In the genomic region with DNA sequence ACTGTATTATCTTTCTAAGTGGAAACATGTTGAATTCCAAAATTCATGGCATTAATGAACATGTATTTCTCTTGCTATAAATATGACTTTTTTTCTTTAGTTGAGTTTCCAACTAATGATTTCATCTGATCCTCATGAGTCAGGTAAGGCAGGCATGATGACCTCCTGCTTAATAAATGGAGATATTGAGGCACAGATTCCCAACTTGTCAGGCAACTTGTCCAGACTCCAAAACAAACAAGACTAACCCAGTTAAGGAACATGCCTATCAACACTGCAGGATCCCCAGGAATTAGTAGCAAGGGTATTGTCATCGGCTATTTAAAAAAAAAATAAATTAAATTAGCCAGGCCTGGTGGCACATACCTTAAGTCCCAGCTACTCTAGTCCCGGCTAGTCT, we compare ENCODE assay signal across 23 cellular contexts.
"Had no signal": no experiment of that assay in that cellular context is flagged by ENCODE, and none has a peak within 500 bp of the region (broad histone marks: within the 10 kb centered on the region; RNA-seq: fewer than 3 reads in every experiment).

No MANE protein-coding gene starts in this region.

- FAIRE-seq: HepG2 had no signal

- H3K36me3 ChIP-seq: MG63, SJCRH30 had no signal

- H3K9me3 Mint-ChIP-seq: T-cell had no signal

- H3K9me3 ChIP-seq: MG63, SJCRH30 had no signal

- DNase-seq: IMR-90, Karpas-422, KG1, MG63, NCI-H1092, NCI-H1105 treated with DMSO at 0.1 percent for 48 hours, NCI-H1417 treated with DMSO at 0.1 percent for 48 hours, NCI-H187 treated with DMSO at 0.1 percent for 48 hours, NCI-H2029 treated with DMSO at 0.1 percent for 48 hours, NCI-H2171 treated with DMSO at 0.1 percent for 48 hours, NCI-H345, NCI-H446 treated with DMSO at 0.1 percent for 48 hours, NCI-H524, NCI-H526 treated with DMSO at 0.1 percent for 48 hours, NCI-H748 treated with DMSO at 0.1 percent for 48 hours, SHP77 treated with DMSO at 0.1 percent for 48 hours, SJCRH30, SW 1271, T-cell had no signal

- ATAC-seq: HepG2, Panc1, Right ventricle myocardium inferior, T-cell had no signal

- H3K36me3 Mint-ChIP-seq: T-cell had no signal

- H3K4me1 ChIP-seq: SJCRH30 had no signal

- H3K27ac ChIP-seq: RWPE1, SJCRH30 had no signal

- H3K4me3 ChIP-seq: MG63, SJCRH30 had no signal

- H3K4me3 Mint-ChIP-seq: T-cell had no signal

- H3K27me3 ChIP-seq: MG63 had no signal

- H3K27ac Mint-ChIP-seq: T-cell had no signal

- H3K4me1 Mint-ChIP-seq: T-cell had no signal
